Comparison of ENCODE assay signal across 12 cellular contexts in genomic region chr4:99415762-99416161, GRCh38. TPM values are rescaled to one million over a fixed set of nuclear protein-coding genes. Genes with fewer than 3 reads are reported as not detected.
DNase-seq lines count a peak whose midpoint lies in the region; ATAC-seq, FAIRE-seq and TF ChIP-seq lines count a peak whose summit lies in the region.
"Not testable (repeated sequence)": the region's sequence is repeated elsewhere in the genome, so short reads cannot be mapped to it uniquely, and the experiment has no call there.
"Had no signal": no experiment of that assay in that cellular context is flagged by ENCODE, and none has a peak within 500 bp of the region (broad histone marks: within the 10 kb centered on the region; RNA-seq: fewer than 3 reads in every experiment).

No MANE protein-coding gene starts in this region.

- H3K9me3 Mint-ChIP-seq in WTC11, result not testable (repeated sequence)

- not testable (repeated sequence) for H3K36me3 ChIP-seq in HepG2 (replicated peaks in 1 of 2; ENCODE audit: control insufficient read depth in 1 of 2, insufficient read depth in 2 of 2, low read length in 2 of 2); stomach

- not testable (repeated sequence) for TF ChIP-seq RAD21 in HepG2 (CRISPR knock-in tag; IDR thresholded peaks at IDR 0.05)

- not testable (repeated sequence) for H3K27me3 Mint-ChIP-seq in WTC11 (ENCODE audit: low read depth)

- TF ChIP-seq POLR2A in HepG2 (IDR thresholded peaks at IDR 0.05; ENCODE audit: insufficient read depth in 1 of 2, low read depth in 2 of 2, low read length in 2 of 2); stomach (IDR thresholded peaks at IDR 0.05): not testable (repeated sequence)

- 67% methylated on average over 8 of the region's 8 CpGs for WGBS in HepG2 (ENCODE audit: low lambda C conversion rate)
- WGBS in stomach, 5 donors, result 84 to 88% (median 85%) methylated on average over 8 of the region's 8 CpGs

- H3K4me2 ChIP-seq in HepG2 (ENCODE audit: low read depth, low read length), result not testable (repeated sequence)

- H3K27ac Mint-ChIP-seq in WTC11, result not testable (repeated sequence)

- H3K4me3 ChIP-seq in AG09309 (ENCODE audit: control insufficient read depth, low read depth, low read length); choroid plexus epithelial cell (ENCODE audit: low read depth, low read length); HepG2 (replicated peaks in 1 of 3; ENCODE audit: insufficient read depth in 1 of 3, low read depth in 2 of 3, low read length in 3 of 3); stomach: not testable (repeated sequence)

- not testable (repeated sequence) for TF ChIP-seq EP300 in HepG2 (IDR thresholded peaks at IDR 0.05; ENCODE audit: low read depth in 2 of 2, low read length in 2 of 2); HepG2 (CRISPR knock-in tag; IDR thresholded peaks at IDR 0.05; ENCODE audit: borderline replicate concordance); stomach (IDR thresholded peaks at IDR 0.05)

- CTCF ChIA-PET in WTC11 (lab: Charles Lee); HepG2 (lab: Yijun Ruan, JAX; ENCODE audit: low intra/inter-chr PET ratio, low total read pairs): not testable (repeated sequence)

- not testable (repeated sequence) for ATAC-seq in WTC11, HepG2
- peak; percentile 49 for ATAC-seq in Right ventricle myocardium superior (ENCODE audit: poor library complexity)

- not testable (repeated sequence) for H4K20me1 ChIP-seq in HepG2 (ENCODE audit: insufficient read depth, low read length)

- H3K4me1 ChIP-seq in HepG2 (ENCODE audit: insufficient read depth, low read length) (peaks cover 16% of the 10 kb centered on the region; the same call in 1 of the 2 replicates), stomach (peaks cover 8 to 32% (median 24%) of the 10 kb centered on the region in 4 donors)

- not testable (repeated sequence) for H3K4me1 Mint-ChIP-seq in WTC11

- H3K27ac ChIP-seq in HepG2 (ENCODE audit: extremely low read length, insufficient read depth, low read length), result not testable (repeated sequence)
- H3K27ac ChIP-seq in stomach, result peak overlapping the region in 3 of 5 donors; percentile 62 to 75 (median 62)

- in situ Hi-C loops in HepG2 (cut with HindIII; ENCODE audit: extremely low pct_ligation_motif_present, low pct_unique_long_range_greater_than_20kb), result not testable (repeated sequence)

- TF ChIP-seq CTCF in AG09309 (IDR thresholded peaks at IDR 0.05; ENCODE audit: control insufficient read depth, insufficient read depth, low read depth, low read length, missing control alignments) (peak; percentile 20), choroid plexus epithelial cell (conservative IDR thresholded peaks at IDR 0.05; ENCODE audit: low read depth, low read length) (peak; percentile 10), HepG2 (CRISPR knock-in tag; IDR thresholded peaks at IDR 0.05) (peak; percentile 46)
- TF ChIP-seq CTCF in WTC11 (IDR thresholded peaks at IDR 0.05); stomach (IDR thresholded peaks at IDR 0.05): not testable (repeated sequence)

- H3K27me3 ChIP-seq in HepG2 (ENCODE audit: control insufficient read depth in 1 of 2, insufficient read depth in 2 of 2, low read length in 2 of 2); stomach: not testable (repeated sequence)

- DNase-seq in AG09309 (ENCODE audit: low read depth); choroid plexus epithelial cell (ENCODE audit: low read depth); Right ventricle myocardium superior; HepG2 (ENCODE audit: low spot score); stomach: not testable (repeated sequence)
- DNase-seq in ELR (ENCODE audit: low read depth) (peak; percentile 3), NCI-H82 (lab: John Stamatoyannopoulos, UW) (peak; percentile 24), WTC11 (ENCODE audit: low spot score) (peak; percentile 16)

- intact Hi-C loops in Right ventricle myocardium superior (cut with DNase I); HepG2 (cut with micrococcal nuclease; ENCODE audit: unreplicated experiment); stomach (cut with DNase I; ENCODE audit: low total_unique reads): not testable (repeated sequence)

- not testable (repeated sequence) for BruUV-seq in HepG2 (replicated peaks; lab: Mats Ljungman, UMichigan)

- H3K9ac ChIP-seq in HepG2 (ENCODE audit: insufficient read depth, low read depth, low read length), result not testable (repeated sequence)

- H3K36me3 Mint-ChIP-seq in WTC11, result not testable (repeated sequence)

- FAIRE-seq in HepG2 (lab: Jason Lieb, UNC), result not testable (repeated sequence)

- not testable (repeated sequence) for H2AFZ ChIP-seq in HepG2 (ENCODE audit: low read length)

- POLR2A ChIA-PET in WTC11 (lab: Charles Lee), result interaction anchor here (0.5 kb wide), 1 partner anchor 23 kb away, joined by 3 read pairs; no protein-coding TSS in a partner anchor
- POLR2A ChIA-PET in HepG2 (lab: Yijun Ruan, JAX), result not testable (repeated sequence)

- not testable (repeated sequence) for H3K79me2 ChIP-seq in HepG2 (ENCODE audit: insufficient read depth, low read length)

- H3K9me3 ChIP-seq in HepG2 (ENCODE audit: low read length); stomach: not testable (repeated sequence)

- not testable (repeated sequence) for H3K4me3 Mint-ChIP-seq in WTC11

TF ChIP-seq in HepG2, 621 proteins besides CTCF, POLR2A, EP300 and RAD21:
- TF ChIP-seq TEAD3 (CRISPR knock-in tag; optimal IDR thresholded peaks at IDR 0.05; ENCODE audit: borderline replicate concordance) (peak; percentile 58), STAG1 (CRISPR knock-in tag; IDR thresholded peaks at IDR 0.05) (peak; percentile 34)

RNA-seq across cellular contexts. Expression of gene ADH7, which starts 19.4 kb away (rescaled TPM):
- total RNA-seq in WTC11 (2021) (not detected in 3 replicates), Right ventricle myocardium superior (not detected), HepG2 (2016; rRNA removed; fragmentation: Illumina TruSeq; extraction: Trizol) (not detected in 2 replicates), stomach (10 to 100 TPM in 1 of 5 donors, 1 to 10 TPM in 3, not detected in 1; 1.3 to 20.6 (median 4.4) TPM)
- not detected in 2 replicates for total RNA-seq in HepG2 (2016; cell fraction: cytosol; rRNA removed; fragmentation: Illumina TruSeq; extraction: Trizol; ENCODE audit: low read depth)
- total RNA-seq in HepG2 (2016; cell fraction: insoluble cytoplasmic fraction; rRNA removed; fragmentation: Illumina TruSeq; extraction: Trizol), result not detected in 2 replicates
- total RNA-seq in HepG2 (2016; cell fraction: membrane; rRNA removed; fragmentation: Illumina TruSeq; extraction: Trizol), result not detected in 2 replicates
- not detected in 2 replicates for total RNA-seq in HepG2 (2016; cell fraction: nucleus; rRNA removed; fragmentation: Illumina TruSeq; extraction: Trizol)
- polyA plus RNA-seq in HepG2 (2011; rRNA removed) (not detected in 2 replicates), stomach (10 to 100 TPM in 2 of 3 donors, 1 to 10 TPM in 1; 1.2 to 84.2 (median 62.2) TPM)
- polyA plus RNA-seq in HepG2 (2011; cell fraction: cytosol; rRNA removed), result not detected in 2 replicates
- polyA plus RNA-seq in HepG2 (2011; cell fraction: nucleus; rRNA removed), result not detected in 2 replicates
- polyA plus RNA-seq in HepG2 (2012), result not detected in 2 replicates
- not detected in 2 replicates for polyA plus RNA-seq in HepG2 (2016; cell fraction: cytosol; fragmentation: Illumina TruSeq; extraction: Trizol; ENCODE audit: low read depth)
- polyA plus RNA-seq in HepG2 (2016; cell fraction: insoluble cytoplasmic fraction; fragmentation: Illumina TruSeq; extraction: Trizol; ENCODE audit: low read depth), result not detected in 2 replicates
- not detected in 2 replicates for polyA plus RNA-seq in HepG2 (2016; cell fraction: membrane; fragmentation: Illumina TruSeq; extraction: Trizol; ENCODE audit: low read depth)
- not detected in 2 replicates for polyA plus RNA-seq in HepG2 (2016; cell fraction: nucleus; fragmentation: Illumina TruSeq; extraction: Trizol; ENCODE audit: insufficient read depth, low read depth)
- polyA minus RNA-seq in HepG2 (2011; rRNA and poly(A)+ RNA removed; ENCODE audit: low replicate concordance), result not detected in 2 replicates
- not detected in 2 replicates for polyA minus RNA-seq in HepG2 (2011; cell fraction: cytosol; rRNA and poly(A)+ RNA removed)
- not detected in 2 replicates for polyA minus RNA-seq in HepG2 (2011; cell fraction: nucleus; rRNA and poly(A)+ RNA removed)
- total RNA-seq: Caco-2, H1, HFFc6, Right ventricle myocardium inferior had no signal
- polyA plus RNA-seq: H1 had no signal
